Comparison of ENCODE assay signal across 17 cellular contexts in genomic region chr7:5394264-5395105, GRCh38. TPM values are rescaled to one million over a fixed set of nuclear protein-coding genes. Genes with fewer than 3 reads are reported as not detected.
DNase-seq lines count a peak whose midpoint lies in the region; ATAC-seq, FAIRE-seq and TF ChIP-seq lines count a peak whose summit lies in the region.
"Had no signal": no experiment of that assay in that cellular context is flagged by ENCODE, and none has a peak within 500 bp of the region (broad histone marks: within the 10 kb centered on the region; RNA-seq: fewer than 3 reads in every experiment).

No MANE protein-coding gene starts in this region.

- peak overlapping the region; percentile 7 for H3K27ac Mint-ChIP-seq in activated CD8-positive, alpha-beta memory T cell treated with anti-CD3 and anti-CD28 coated beads, Interleukin-2, amount 10 ng/mL, durations not matched to agents 7 days and 5 days
- H3K27ac Mint-ChIP-seq in H9 (peak overlapping the region in 2 of 3 experiments; percentile 39 to 59; a peak in 2 of 7 replicates), endodermal cell (peak overlapping the region; percentile 18)
- H3K27ac Mint-ChIP-seq: type B pancreatic cell had no signal

- H3K79me2 ChIP-seq in H9 (ENCODE audit: insufficient read depth, low read length) = no peaks in the 10 kb centered on the region

- H3K4ac ChIP-seq in H9 (ENCODE audit: low read depth, low read length) = no peak overlapping the region

- H2AK5ac ChIP-seq in H9 (ENCODE audit: insufficient read length, low read length) = no peak overlapping the region

- no peak overlapping the region for H4K5ac ChIP-seq in H9 (ENCODE audit: insufficient read length, low read depth, low read length)

- no peak overlapping the region for H3K23ac ChIP-seq in H9 (ENCODE audit: insufficient read length, low read depth, low read length)

- no CpG with 5 or more reads among the region's 33 CpGs for WGBS in H9 (ENCODE audit: extremely low coverage, insufficient read length, low lambda C conversion rate)
- 91 to 92% methylated on average over 25 to 33 of the region's 33 CpGs for whole genome bisulfite sequencing in endodermal cell (ENCODE audit: insufficient coverage in 1 of 2, insufficient read length in 1 of 2), 2 experiments

- no peak overlapping the region for H2AFZ ChIP-seq in H9 (ENCODE audit: low read length)

- no peak overlapping the region for H4K91ac ChIP-seq in H9 (ENCODE audit: insufficient read length, low read depth, low read length)

- no peak overlapping the region for H3T11ph ChIP-seq in H9 (ENCODE audit: low read length)

- H2BK15ac ChIP-seq in H9 (ENCODE audit: low read depth, low read length) = no peak overlapping the region

- H3K4me3 ChIP-seq in endodermal cell (ENCODE audit: low read length) (no peak overlapping the region), skeletal muscle satellite cell (ENCODE audit: low read length) (no peak overlapping the region)
- H3K4me3 ChIP-seq: right atrium auricular region, SJSA1 had no signal

- peak overlapping the region; percentile 79 for H3K4me3 Mint-ChIP-seq in activated CD8-positive, alpha-beta memory T cell treated with anti-CD3 and anti-CD28 coated beads, Interleukin-2, amount 10 ng/mL, durations not matched to agents 7 days and 5 days
- H3K4me3 Mint-ChIP-seq in H9 = no peak overlapping the region
- no peak overlapping the region for H3K4me3 Mint-ChIP-seq in endodermal cell
- H3K4me3 Mint-ChIP-seq: type B pancreatic cell had no signal

- H3K4me2 ChIP-seq in H9 (ENCODE audit: insufficient read depth, insufficient read length, low read length) (no peak overlapping the region), skeletal muscle satellite cell (ENCODE audit: low read length) (peak overlapping the region; percentile 54)

- CTCF ChIA-PET in activated CD8-positive, alpha-beta memory T cell treated with anti-CD3 and anti-CD28 coated beads, Interleukin-2, amount 10 ng/mL, durations not matched to agents 7 days and 5 days (lab: Charles Lee) = interaction anchor here (0.8 to 5.6 kb wide), 3 partner anchors 29 to 154 kb away, joined by 3 to 30 read pairs (median 5); partner anchors contain the start of gene TNRC18

- no peak overlapping the region for H2BK5ac ChIP-seq in H9 (ENCODE audit: insufficient read length, low read length)

- TF ChIP-seq CTCF in H9 (conservative IDR thresholded peaks at IDR 0.05) (no peak), endodermal cell (conservative IDR thresholded peaks at IDR 0.05) (no peak)

- H3K9me3 ChIP-seq in H9 (ENCODE audit: control insufficient read depth, low read depth, low read length) (no peaks in the 10 kb centered on the region), endodermal cell (ENCODE audit: control insufficient read depth, low read length) (no peaks in the 10 kb centered on the region), skeletal muscle satellite cell (replicated peaks; ENCODE audit: low read length) (no peaks in the 10 kb centered on the region)
- H3K9me3 ChIP-seq: right atrium auricular region, SJSA1 had no signal

- H3K14ac ChIP-seq in H9 (ENCODE audit: insufficient read depth, low read length) = no peak overlapping the region; the same call in 1 of the 2 replicates

- no peaks in the 10 kb centered on the region for H3K79me1 ChIP-seq in H9 (ENCODE audit: insufficient read depth, low read depth, low read length, poor library complexity, severe bottlenecking)

- no peak overlapping the region for H4K8ac ChIP-seq in H9 (replicated peaks; ENCODE audit: insufficient read length, low read depth, low read length)

- no peak overlapping the region for H3K56ac ChIP-seq in H9 (ENCODE audit: insufficient read length, low read depth, low read length)

- no peak overlapping the region for H2BK12ac ChIP-seq in H9 (ENCODE audit: insufficient read length, low read depth, low read length)

- no peaks in the 10 kb centered on the region for H3K27me3 ChIP-seq in H9 (ENCODE audit: insufficient read depth, low read length)
- no peaks in the 10 kb centered on the region for H3K27me3 ChIP-seq in endodermal cell (ENCODE audit: control insufficient read depth, insufficient read depth, low read length, poor library complexity, severe bottlenecking)
- no peaks in the 10 kb centered on the region for H3K27me3 ChIP-seq in skeletal muscle satellite cell (ENCODE audit: control insufficient read depth, insufficient read depth, low read length)
- H3K27me3 ChIP-seq: right atrium auricular region, SJSA1 had no signal

- no peaks in the 10 kb centered on the region for H3K23me2 ChIP-seq in H9 (ENCODE audit: insufficient read length, low read depth, low read length, poor library complexity, severe bottlenecking)

- no peak for FAIRE-seq in frontal cortex (lab: Jason Lieb, UNC)
- FAIRE-seq: A204.1, colon had no signal

- H3K27me3 Mint-ChIP-seq in activated CD8-positive, alpha-beta memory T cell treated with anti-CD3 and anti-CD28 coated beads, Interleukin-2, amount 10 ng/mL, durations not matched to agents 7 days and 5 days = no peaks in the 10 kb centered on the region
- no peaks in the 10 kb centered on the region for H3K27me3 Mint-ChIP-seq in H9 (ENCODE audit: low read depth)
- no peaks in the 10 kb centered on the region for H3K27me3 Mint-ChIP-seq in endodermal cell (ENCODE audit: insufficient read depth)
- H3K27me3 Mint-ChIP-seq: IgD-negative memory B cell, type B pancreatic cell had no signal

- H2BK120ac ChIP-seq in H9 (ENCODE audit: low read depth, low read length, poor library complexity, severe bottlenecking) = no peak overlapping the region

- no peaks in the 10 kb centered on the region for H3K4me1 ChIP-seq in H9 (ENCODE audit: insufficient read depth, low read length)
- H3K4me1 ChIP-seq in endodermal cell (ENCODE audit: control insufficient read depth, insufficient read depth, low read length) = no peaks in the 10 kb centered on the region
- peaks cover 13% of the 10 kb centered on the region for H3K4me1 ChIP-seq in skeletal muscle satellite cell (ENCODE audit: control insufficient read depth, insufficient read depth, low read length)
- H3K4me1 ChIP-seq: SJSA1 had no signal

- H2BK20ac ChIP-seq in H9 (ENCODE audit: low read depth, low read length, poor library complexity, severe bottlenecking) = no peak overlapping the region

- H3K9ac ChIP-seq in H9 (ENCODE audit: extremely low read depth, insufficient read length, low read length) = no peak overlapping the region
- H3K9ac ChIP-seq in endodermal cell (ENCODE audit: extremely low read depth, low read length, poor library complexity, severe bottlenecking) = no peak overlapping the region
- peak overlapping the region; percentile 45 for H3K9ac ChIP-seq in skeletal muscle satellite cell (ENCODE audit: low read depth, low read length)

- no peak overlapping the region for H3K18ac ChIP-seq in H9 (ENCODE audit: insufficient read length, low read depth, low read length)

- no peak for ATAC-seq in activated CD8-positive, alpha-beta memory T cell treated with anti-CD3 and anti-CD28 coated beads, Interleukin-2, amount 10 ng/mL, durations not matched to agents 7 days and 5 days

- peaks cover 17% of the 10 kb centered on the region for H3K36me3 Mint-ChIP-seq in activated CD8-positive, alpha-beta memory T cell treated with anti-CD3 and anti-CD28 coated beads, Interleukin-2, amount 10 ng/mL, durations not matched to agents 7 days and 5 days
- no peaks in the 10 kb centered on the region for H3K36me3 Mint-ChIP-seq in H9 (ENCODE audit: insufficient read depth in 1 of 3, low read depth in 3 of 3)
- H3K36me3 Mint-ChIP-seq in endodermal cell (ENCODE audit: low read depth) = peaks cover 46% of the 10 kb centered on the region

- DNase-seq in activated CD8-positive, alpha-beta memory T cell treated with anti-CD3 and anti-CD28 coated beads, Interleukin-2, amount 10 ng/mL, durations not matched to agents 7 days and 5 days = no peak
- no peak for DNase-seq in activated CD8-positive, alpha-beta memory T cell treated with anti-CD3 and anti-CD28 coated beads, Interleukin-2, amount 50 U/mL, for 4 hours
- DNase-seq in H9 = no peak
- DNase-seq in endodermal cell = no peak
- DNase-seq in H4 (ENCODE audit: low spot score) = no peak
- no peak for DNase-seq in frontal cortex (ENCODE audit: low spot score in 2 of 2)
- no peak for DNase-seq in NCI-H510A (lab: John Stamatoyannopoulos, UW)
- DNase-seq: GOT3; NCI-H1105 treated with DMSO at 0.1 percent for 48 hours; stimulated activated CD8-positive, alpha-beta memory T cell treated with anti-CD3 and anti-CD28 coated beads, Interleukin-4, amount 100 ng/mL, for 48 hours had no signal

- peaks cover 34% of the 10 kb centered on the region for H3K4me1 Mint-ChIP-seq in activated CD8-positive, alpha-beta memory T cell treated with anti-CD3 and anti-CD28 coated beads, Interleukin-2, amount 10 ng/mL, durations not matched to agents 7 days and 5 days
- H3K4me1 Mint-ChIP-seq in H9 (peaks cover 4% of the 10 kb centered on the region in 2 experiments; a peak in 2 of 4 replicates), endodermal cell (peaks cover 5% of the 10 kb centered on the region)

- no peaks in the 10 kb centered on the region for H4K20me1 ChIP-seq in H9 (ENCODE audit: control insufficient read depth, insufficient read depth, insufficient read length)

- H3K27ac ChIP-seq in H9 (ENCODE audit: insufficient read length, low read depth, low read length) (no peak overlapping the region), endodermal cell (ENCODE audit: low read depth, low read length) (no peak overlapping the region)
- H3K27ac ChIP-seq: right atrium auricular region, SJSA1 had no signal

- H3K36me3 ChIP-seq in endodermal cell (ENCODE audit: control insufficient read depth, insufficient read depth, low read length) = peaks cover 62% of the 10 kb centered on the region
- H3K36me3 ChIP-seq in skeletal muscle satellite cell (ENCODE audit: insufficient read depth, low read length) = peaks cover 45% of the 10 kb centered on the region

- H3K9me3 Mint-ChIP-seq in activated CD8-positive, alpha-beta memory T cell treated with anti-CD3 and anti-CD28 coated beads, Interleukin-2, amount 10 ng/mL, durations not matched to agents 7 days and 5 days (ENCODE audit: low read depth) = no peaks in the 10 kb centered on the region
- H3K9me3 Mint-ChIP-seq in H9 (no peaks in the 10 kb centered on the region), endodermal cell (no peaks in the 10 kb centered on the region)
- H3K9me3 Mint-ChIP-seq: IgD-negative memory B cell, type B pancreatic cell had no signal

RNA-seq across cellular contexts. Expression of gene TNRC18, which starts 29.1 kb away (rescaled TPM):
- 10 to 100 TPM; 64.0 to 65.7 TPM for total RNA-seq in activated CD8-positive, alpha-beta memory T cell treated with anti-CD3 and anti-CD28 coated beads, Interleukin-2, amount 10 ng/mL, durations not matched to agents 7 days and 5 days
- 21.2 and 21.6 TPM in 2 replicates for total RNA-seq in H9 (2021)
- 100 to 1,000 TPM; 103 to 136 TPM for total RNA-seq in endodermal cell
- 48.8 TPM for polyA plus RNA-seq in endodermal cell (2013, experiment 1 of 2)
- 55.8 TPM for polyA plus RNA-seq in endodermal cell (2013, experiment 2 of 2)
- total RNA-seq in skeletal muscle satellite cell (2012; rRNA removed) = 40.8 and 49.7 TPM in 2 replicates
- total RNA-seq in H4 (2014; rRNA removed; shearing (Covaris generic)) = 16.3 and 33.1 TPM in 2 replicates
- 40.8 TPM for total RNA-seq in frontal cortex
